ENCODE assay signal across 22 cellular contexts in genomic region chr1:205924436-205924742, GRCh38. TPM values are rescaled to one million over a fixed set of nuclear protein-coding genes. Genes with fewer than 3 reads are reported as not detected.
DNase-seq lines count a peak whose midpoint lies in the region; ATAC-seq and TF ChIP-seq lines count a peak whose summit lies in the region.
"Had no signal": no experiment of that assay in that cellular context is flagged by ENCODE, and none has a peak within 500 bp of the region (broad histone marks: within the 10 kb centered on the region; RNA-seq: fewer than 3 reads in every experiment).

No MANE protein-coding gene starts in this region.

- H3K27ac Mint-ChIP-seq in activated T-helper 17 cell treated with anti-CD3 and anti-CD28 coated beads, Interleukin-2, amount 50 U/mL, for 72 hours, result no peak overlapping the region
- H3K27ac Mint-ChIP-seq: CD8-positive, alpha-beta T cell; H9; HFFc6 had no signal

- H3F3A ChIP-seq in smooth muscle cell (ENCODE audit: low read depth), result no peaks in the 10 kb centered on the region

- no peak overlapping the region for H3K4me2 ChIP-seq in smooth muscle cell

- no peaks in the 10 kb centered on the region for H3K9me3 Mint-ChIP-seq in activated T-helper 17 cell treated with anti-CD3 and anti-CD28 coated beads, Interleukin-2, amount 50 U/mL, for 72 hours
- H3K9me3 Mint-ChIP-seq: CD8-positive, alpha-beta T cell; H9; HFFc6 had no signal

- TF ChIP-seq CTCF in smooth muscle cell (IDR thresholded peaks at IDR 0.05; ENCODE audit: borderline replicate concordance, insufficient read depth, poor library complexity, severe bottlenecking), result no peak

- no peak overlapping the region for H3K9ac ChIP-seq in smooth muscle cell (ENCODE audit: low read depth)

- no peaks in the 10 kb centered on the region for H3K4me1 Mint-ChIP-seq in activated T-helper 17 cell treated with anti-CD3 and anti-CD28 coated beads, Interleukin-2, amount 50 U/mL, for 72 hours

- H3K4me3 Mint-ChIP-seq in activated T-helper 17 cell treated with anti-CD3 and anti-CD28 coated beads, Interleukin-2, amount 50 U/mL, for 72 hours, result no peak overlapping the region
- H3K4me3 Mint-ChIP-seq: CD8-positive, alpha-beta T cell; H9; HFFc6 had no signal

- no peaks in the 10 kb centered on the region for H3K27me3 ChIP-seq in smooth muscle cell (ENCODE audit: low read depth)
- H3K27me3 ChIP-seq: SJSA1 had no signal

- no peaks in the 10 kb centered on the region for H3K36me3 ChIP-seq in smooth muscle cell (ENCODE audit: low read depth)
- H3K36me3 ChIP-seq: BE2C, SJSA1 had no signal

- no peaks in the 10 kb centered on the region for H3K9me3 ChIP-seq in smooth muscle cell (replicated peaks; ENCODE audit: low read depth)
- H3K9me3 ChIP-seq: BE2C, SJSA1 had no signal

- H3K4me3 ChIP-seq in smooth muscle cell, result no peak overlapping the region
- H3K4me3 ChIP-seq: SJSA1 had no signal

- peaks cover 4% of the 10 kb centered on the region for H3K27me3 Mint-ChIP-seq in activated T-helper 17 cell treated with anti-CD3 and anti-CD28 coated beads, Interleukin-2, amount 50 U/mL, for 72 hours

- H4K20me1 ChIP-seq in smooth muscle cell (ENCODE audit: low read depth), result no peaks in the 10 kb centered on the region

- DNase-seq in CD1c-positive myeloid dendritic cell (ENCODE audit: extremely low spot score), result peak; percentile 71
- DNase-seq in NOMO-1 (lab: John Stamatoyannopoulos, UW; ENCODE audit: unreplicated experiment in 2 of 2), result peak; percentile 51 to 79
- DNase-seq in SKM-1 treated with dmso at 0.1 percent for 144 hours (lab: John Stamatoyannopoulos, UW; ENCODE audit: unreplicated experiment), result peak; percentile 96
- no peak for DNase-seq in smooth muscle cell (lab: John Stamatoyannopoulos, UW; ENCODE audit: unreplicated experiment)
- no peak for DNase-seq in SW 1271 (lab: John Stamatoyannopoulos, UW)
- no peak for DNase-seq in cerebellar cortex (ENCODE audit: low spot score)
- DNase-seq in NCI-H2227 (lab: John Stamatoyannopoulos, UW; ENCODE audit: unreplicated experiment), result no peak
- DNase-seq: BE2C; CD8-positive, alpha-beta T cell; H9; HFFc6; MM.1S; NCI-H1694; NCI-H2081; NCI-H2171; NCI-H446; NCI-H526 had no signal

- H3K4me1 ChIP-seq in smooth muscle cell (ENCODE audit: low read depth), result no peaks in the 10 kb centered on the region
- H3K4me1 ChIP-seq: BE2C had no signal

- no peaks in the 10 kb centered on the region for H3K79me2 ChIP-seq in smooth muscle cell (ENCODE audit: low read depth)

- peak overlapping the region; percentile 95 for H3K27ac ChIP-seq in smooth muscle cell (ENCODE audit: low read depth)
- H3K27ac ChIP-seq: SJSA1 had no signal

- H3K36me3 Mint-ChIP-seq in activated T-helper 17 cell treated with anti-CD3 and anti-CD28 coated beads, Interleukin-2, amount 50 U/mL, for 72 hours (ENCODE audit: low read depth), result no peaks in the 10 kb centered on the region
- H3K36me3 Mint-ChIP-seq: CD8-positive, alpha-beta T cell had no signal

- H2AFZ ChIP-seq in smooth muscle cell (ENCODE audit: low read depth), result no peak overlapping the region

- ATAC-seq in activated T-helper 17 cell treated with anti-CD3 and anti-CD28 coated beads, Interleukin-2, amount 50 U/mL, for 72 hours (replicated peaks), result no peak
- ATAC-seq: CD8-positive, alpha-beta T cell; Panc1 had no signal

RNA-seq across cellular contexts. Expression of gene SLC26A9, which starts 18.9 kb away (rescaled TPM):
- total RNA-seq in smooth muscle cell, result not detected in 2 replicates
- not detected in 2 replicates for polyA plus RNA-seq in smooth muscle cell
- total RNA-seq in activated T-helper 17 cell treated with anti-CD3 and anti-CD28 coated beads, Interleukin-2, amount 50 U/mL, for 72 hours, result not detected
- total RNA-seq: A673; CD8-positive, alpha-beta T cell; G401; H9; HFFc6; SJSA1 had no signal

Comparison
In these comparisons a context has a peak if more than half of its experiments do, and no peak if none do; other contexts are left out.
1. DNase-seq: peak in CD1c-positive myeloid dendritic cell (single experiment), NOMO-1 (2 of 2) and SKM-1 treated with dmso at 0.1 percent for 144 hours (single experiment); none in smooth muscle cell (single experiment), SW 1271 (0 of 2), cerebellar cortex (single experiment) and NCI-H2227 (single experiment).